ENCODE assay signal across 8 cellular contexts in the genomic region with DNA sequence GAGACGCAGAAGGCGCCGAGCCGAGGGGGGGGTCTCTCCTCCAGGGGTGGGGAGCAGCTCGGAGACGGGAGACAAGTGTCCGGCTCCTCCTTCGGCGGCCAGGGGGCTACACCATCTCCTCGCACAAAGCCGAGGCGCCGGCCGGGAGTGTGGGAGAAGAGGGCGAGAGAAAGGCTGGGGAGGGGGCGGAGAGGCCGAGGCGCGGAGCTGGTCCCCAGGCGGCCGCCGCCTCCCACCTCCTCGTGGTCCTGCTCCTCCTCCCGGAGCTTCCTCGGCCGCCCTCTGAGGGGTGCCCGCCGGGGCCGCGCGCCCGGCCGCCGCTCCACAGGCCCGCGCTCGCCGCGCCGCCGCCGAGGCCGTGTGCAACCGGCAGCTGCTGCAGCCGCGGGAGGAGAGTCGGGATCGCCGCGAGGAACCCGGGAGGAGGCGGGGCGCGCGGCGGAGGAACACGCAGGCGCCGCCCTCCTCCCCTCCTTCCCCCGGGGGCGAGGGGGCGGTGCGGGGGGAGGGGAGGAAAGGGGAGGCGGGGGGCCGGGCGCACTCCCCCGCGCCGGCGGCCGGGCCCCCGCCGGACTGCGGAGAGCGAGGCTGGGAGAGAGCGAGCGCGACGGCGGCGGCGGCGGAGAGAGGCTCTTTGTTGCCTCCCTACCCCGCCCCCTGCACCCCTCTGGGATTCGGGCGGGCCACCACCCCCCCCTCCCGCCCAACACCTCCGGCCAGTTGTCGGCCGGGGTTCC. TPM values are rescaled to one million over a fixed set of nuclear protein-coding genes. Genes with fewer than 3 reads are reported as not detected.
DNase-seq lines count a peak whose midpoint lies in the region; ATAC-seq, FAIRE-seq and TF ChIP-seq lines count a peak whose summit lies in the region.

A gene (minus strand): TSS at position 398 of the 737 bp plus-strand sequence. CDS start 433 bp downstream, outside the sequence.

- H3F3A ChIP-seq in Loucy (ENCODE audit: low read depth) = peaks cover 10% of the 10 kb centered on the region; the same call in 1 of the 2 replicates

- ATAC-seq in GM21447 (IDR thresholded peaks at IDR 0.05; ENCODE audit: unreplicated experiment) = no peak

- no peaks in the 10 kb centered on the region for H3K9me3 ChIP-seq in BLaER1 treated with 17β-estradiol and CSF1 and Interleukin-3, amounts not matched to agents 10 nM and 100 nM (replicated peaks in 1 of 11)
- H3K9me3 ChIP-seq in Loucy (ENCODE audit: insufficient read depth, low read depth, low read length) = no peaks in the 10 kb centered on the region
- H3K9me3 ChIP-seq in astrocyte (ENCODE audit: insufficient read depth, low read depth, low read length) = no peaks in the 10 kb centered on the region
- no peaks in the 10 kb centered on the region for H3K9me3 ChIP-seq in right atrium auricular region

- no peaks in the 10 kb centered on the region for H3K9me3 Mint-ChIP-seq in astrocyte (ENCODE audit: unreplicated experiment)

- H2AFZ ChIP-seq in Loucy (ENCODE audit: low read length) = peak within 1 kb of the TSS; percentile 99
- H2AFZ ChIP-seq in astrocyte (ENCODE audit: low read depth, low read length) = peak within 1 kb of the TSS; percentile 7

- DNase-seq in GM20000 (ENCODE audit: low spot score) = peak; percentile 78
- DNase-seq in SK-MEL-5 (ENCODE audit: low read depth, low spot score) = peak; percentile 89
- DNase-seq in astrocyte (ENCODE audit: low read depth) = peak; percentile 58
- peak; percentile 75 for DNase-seq in right atrium auricular region (ENCODE audit: low spot score)
- DNase-seq in posterior cingulate gyrus = peak; percentile 65 to 98 (median 78)

- peak within 1 kb of the TSS; percentile 81 to 95 (median 92) for H3K4me3 ChIP-seq in BLaER1 treated with 17β-estradiol and CSF1 and Interleukin-3, amounts not matched to agents 10 nM and 100 nM
- H3K4me3 ChIP-seq in Loucy (ENCODE audit: low read length, poor library complexity, severe bottlenecking) = peak within 1 kb of the TSS; percentile 99
- peak within 1 kb of the TSS; percentile 80 for H3K4me3 ChIP-seq in astrocyte (ENCODE audit: insufficient read depth, low read depth, low read length)
- H3K4me3 ChIP-seq in right atrium auricular region = peak within 1 kb of the TSS; percentile 95 to 97

- peaks cover 0 to 38% (median 0%) of the 10 kb centered on the region in 11 experiments; a peak in 6 of 22 replicates for H4K20me1 ChIP-seq in BLaER1 treated with 17β-estradiol and CSF1 and Interleukin-3, amounts not matched to agents 10 nM and 100 nM
- peaks cover 17% of the 10 kb centered on the region for H4K20me1 ChIP-seq in Loucy (ENCODE audit: insufficient read depth, low read length, poor library complexity, severe bottlenecking)
- H4K20me1 ChIP-seq in astrocyte (ENCODE audit: insufficient read depth, low read length) = peaks cover 23% of the 10 kb centered on the region

- peak within 1 kb of the TSS; percentile 83 to 99 (median 95) for H3K4me2 ChIP-seq in BLaER1 treated with 17β-estradiol and CSF1 and Interleukin-3, amounts not matched to agents 10 nM and 100 nM
- peak within 1 kb of the TSS; percentile 91 for H3K4me2 ChIP-seq in Loucy (ENCODE audit: low read depth, low read length, poor library complexity, severe bottlenecking)
- peak within 1 kb of the TSS; percentile 90 for H3K4me2 ChIP-seq in astrocyte (ENCODE audit: low read length)

- H3K9me2 ChIP-seq in Loucy (replicated peaks; ENCODE audit: low read depth, low read length) = no peaks in the 10 kb centered on the region

- in situ Hi-C loops in SK-MEL-5 (cut with HindIII; ENCODE audit: low pct_unique_long_range_greater_than_20kb, low sequenced_read_pairs) = no loop called here

- peaks cover 31% of the 10 kb centered on the region for H3K4me1 Mint-ChIP-seq in astrocyte (ENCODE audit: low read depth, unreplicated experiment)

- peaks cover 32 to 63% (median 44%) of the 10 kb centered on the region in 10 experiments for H3K4me1 ChIP-seq in BLaER1 treated with 17β-estradiol and CSF1 and Interleukin-3, amounts not matched to agents 10 nM and 100 nM
- peaks cover 44% of the 10 kb centered on the region for H3K4me1 ChIP-seq in Loucy (ENCODE audit: insufficient read depth, low read length, poor library complexity, severe bottlenecking)
- peaks cover 42% of the 10 kb centered on the region for H3K4me1 ChIP-seq in astrocyte (ENCODE audit: insufficient read depth, low read length)
- H3K4me1 ChIP-seq in right atrium auricular region = peaks cover 0 to 33% of the 10 kb centered on the region in 2 donors

- H3K79me2 ChIP-seq in Loucy (ENCODE audit: insufficient read depth, low read length) (peaks cover 46% of the 10 kb centered on the region), astrocyte (ENCODE audit: insufficient read depth, low read length) (peaks cover 55% of the 10 kb centered on the region)

- no peak for TF ChIP-seq CTCF in GM20000 (IDR thresholded peaks at IDR 0.05; ENCODE audit: extremely low read depth, missing control alignments)
- TF ChIP-seq CTCF in Loucy (conservative IDR thresholded peaks at IDR 0.05; ENCODE audit: low read length) = no peak
- TF ChIP-seq CTCF in astrocyte (IDR thresholded peaks at IDR 0.05; ENCODE audit: insufficient read depth, low read depth, low read length) = no peak
- TF ChIP-seq CTCF in right atrium auricular region (IDR thresholded peaks at IDR 0.05) = no peak

- H3K27ac ChIP-seq in BLaER1 treated with 17β-estradiol and CSF1 and Interleukin-3, amounts not matched to agents 10 nM and 100 nM = peak within 1 kb of the TSS; percentile 68 to 88 (median 87)
- H3K27ac ChIP-seq in astrocyte (ENCODE audit: low read depth, low read length) = peak within 1 kb of the TSS; percentile 95
- peak within 1 kb of the TSS; percentile 99 for H3K27ac ChIP-seq in right atrium auricular region

- H3K27me3 ChIP-seq in BLaER1 treated with 17β-estradiol and CSF1 and Interleukin-3, amounts not matched to agents 10 nM and 100 nM = peaks cover 0 to 12% (median 9%) of the 10 kb centered on the region in 11 experiments; a peak in 13 of 22 replicates
- H3K27me3 ChIP-seq in Loucy (ENCODE audit: insufficient read depth, low read length, poor library complexity, severe bottlenecking) = no peaks in the 10 kb centered on the region
- H3K27me3 ChIP-seq in astrocyte (ENCODE audit: insufficient read depth, low read length) = no peaks in the 10 kb centered on the region
- H3K27me3 ChIP-seq in right atrium auricular region = no peaks in the 10 kb centered on the region

- H3K36me3 ChIP-seq in BLaER1 treated with 17β-estradiol and CSF1 and Interleukin-3, amounts not matched to agents 10 nM and 100 nM = no peaks in the 10 kb centered on the region
- H3K36me3 ChIP-seq in Loucy (ENCODE audit: insufficient read depth, low read length) = no peaks in the 10 kb centered on the region
- no peaks in the 10 kb centered on the region for H3K36me3 ChIP-seq in astrocyte (ENCODE audit: insufficient read depth, low read length)
- no peaks in the 10 kb centered on the region for H3K36me3 ChIP-seq in right atrium auricular region

- intact Hi-C loops in posterior cingulate gyrus (cut with DNase I) = loop anchor here (2.0 to 5.0 kb wide), 4 partner anchors 86 to 269 kb away; a partner anchor contains a TSS

- no peaks in the 10 kb centered on the region for H3K27me3 Mint-ChIP-seq in astrocyte (ENCODE audit: low read depth, unreplicated experiment)

- H3K27ac Mint-ChIP-seq in astrocyte (ENCODE audit: unreplicated experiment) = peak within 1 kb of the TSS; percentile 100

- FAIRE-seq in astrocyte (lab: Jason Lieb, UNC) = no peak

- H3K4me3 Mint-ChIP-seq in astrocyte (ENCODE audit: unreplicated experiment) = peak within 1 kb of the TSS; percentile 97

- peaks cover 22% of the 10 kb centered on the region for H3K36me3 Mint-ChIP-seq in astrocyte (ENCODE audit: low read depth, unreplicated experiment)

- peak within 1 kb of the TSS; percentile 87 to 92 (median 90) for H3K9ac ChIP-seq in BLaER1 treated with 17β-estradiol and CSF1 and Interleukin-3, amounts not matched to agents 10 nM and 100 nM
- peak within 1 kb of the TSS; percentile 85 for H3K9ac ChIP-seq in Loucy (ENCODE audit: low read depth, low read length, poor library complexity, severe bottlenecking)
- H3K9ac ChIP-seq in astrocyte (ENCODE audit: low read length) = peak within 1 kb of the TSS; percentile 99

RNA-seq across cellular contexts. Expression of the gene that starts here (rescaled TPM):
- 113 TPM in 2 replicates for total RNA-seq in SK-MEL-5 (2014; rRNA removed; shearing (Covaris generic))
- polyA plus RNA-seq in SK-MEL-5 (2015; cell fraction: cytosol; rRNA removed) = 93.5 and 121 TPM in 2 replicates
- 34.7 and 52.8 TPM in 2 replicates for polyA plus RNA-seq in SK-MEL-5 (2015; cell fraction: nucleus; rRNA removed)
- total RNA-seq in astrocyte (749 and 829 TPM in 2 replicates), right atrium auricular region (10 to 100 TPM; 50.5 to 59.5 TPM)
